18 cellular contexts compared by ENCODE assay signal in genomic region chr6:109121411-109121810, GRCh38. TPM values are rescaled to one million over a fixed set of nuclear protein-coding genes. Genes with fewer than 3 reads are reported as not detected.
DNase-seq lines count a peak whose midpoint lies in the region; ATAC-seq, FAIRE-seq and TF ChIP-seq lines count a peak whose summit lies in the region.
"Had no signal": no experiment of that assay in that cellular context is flagged by ENCODE, and none has a peak within 500 bp of the region (broad histone marks: within the 10 kb centered on the region; RNA-seq: fewer than 3 reads in every experiment).

No MANE protein-coding gene starts in this region.

- H3K9ac ChIP-seq in astrocyte (ENCODE audit: low read length) = no peak overlapping the region

- no peaks in the 10 kb centered on the region for H3K36me3 ChIP-seq in astrocyte (ENCODE audit: insufficient read depth, low read length)
- H3K36me3 ChIP-seq in left lung = no peaks in the 10 kb centered on the region
- no peaks in the 10 kb centered on the region for H3K36me3 ChIP-seq in tibial artery

- no peaks in the 10 kb centered on the region for H3K27me3 Mint-ChIP-seq in activated CD4-positive, alpha-beta T cell treated with anti-CD3 and anti-CD28 coated beads, Interleukin-2, amount 10 ng/mL, durations not matched to agents 24 days and 14 days
- no peaks in the 10 kb centered on the region for H3K27me3 Mint-ChIP-seq in activated CD4-positive, alpha-beta T cell treated with anti-CD3 and anti-CD28 coated beads, Interleukin-2, amount 10 ng/mL, durations not matched to agents 7 days and 5 days
- H3K27me3 Mint-ChIP-seq in astrocyte (ENCODE audit: low read depth, unreplicated experiment) = no peaks in the 10 kb centered on the region
- H3K27me3 Mint-ChIP-seq: type B pancreatic cell had no signal

- TF ChIP-seq POLR2A in lower leg skin (IDR thresholded peaks at IDR 0.05) = no peak

- H3K4me3 ChIP-seq in astrocyte (ENCODE audit: insufficient read depth, low read depth, low read length) (no peak overlapping the region), left lung (no peak overlapping the region), tibial artery (no peak overlapping the region), lower leg skin (ENCODE audit: low read depth, poor library complexity, severe bottlenecking) (no peak overlapping the region)
- H3K4me3 ChIP-seq: body of pancreas, SK-N-MC had no signal

- POLR2A ChIA-PET in activated CD4-positive, alpha-beta T cell treated with anti-CD3 and anti-CD28 coated beads, Interleukin-2, amount 10 ng/mL, durations not matched to agents 7 days and 5 days (lab: Charles Lee) = no interaction called here

- no peak for FAIRE-seq in astrocyte (lab: Jason Lieb, UNC)
- FAIRE-seq: HTR-8/SVneo, keratinocyte had no signal

- H3K27ac ChIP-seq in astrocyte (ENCODE audit: low read depth, low read length) = no peak overlapping the region
- H3K27ac ChIP-seq in left lung = no peak overlapping the region
- H3K27ac ChIP-seq in tibial artery = peak overlapping the region; percentile 20 to 55
- H3K27ac ChIP-seq: SK-N-MC had no signal

- no peak overlapping the region for H2AFZ ChIP-seq in astrocyte (ENCODE audit: low read depth, low read length)

- no peak for TF ChIP-seq CTCF in astrocyte (IDR thresholded peaks at IDR 0.05; ENCODE audit: insufficient read depth, low read depth, low read length)
- no peak for TF ChIP-seq CTCF in left lung (IDR thresholded peaks at IDR 0.05)
- no peak for TF ChIP-seq CTCF in tibial artery (IDR thresholded peaks at IDR 0.05)
- no peak for TF ChIP-seq CTCF in lower leg skin (IDR thresholded peaks at IDR 0.05)

- intact Hi-C loops in activated CD4-positive, alpha-beta T cell treated with anti-CD3 and anti-CD28 coated beads, Interleukin-2, amount 10 ng/mL, durations not matched to agents 24 days and 14 days (cut with micrococcal nuclease) = no loop called here
- intact Hi-C loops in left lung (cut with DNase I) = no loop called here
- intact Hi-C loops in tibial artery (cut with DNase I; ENCODE audit: low total_unique reads) = no loop called here
- intact Hi-C loops in lower leg skin (cut with DNase I; ENCODE audit: low total_unique reads) = no loop called here

- no peaks in the 10 kb centered on the region for H3K9me3 Mint-ChIP-seq in activated CD4-positive, alpha-beta T cell treated with anti-CD3 and anti-CD28 coated beads, Interleukin-2, amount 10 ng/mL, durations not matched to agents 24 days and 14 days
- no peaks in the 10 kb centered on the region for H3K9me3 Mint-ChIP-seq in activated CD4-positive, alpha-beta T cell treated with anti-CD3 and anti-CD28 coated beads, Interleukin-2, amount 10 ng/mL, durations not matched to agents 7 days and 5 days
- H3K9me3 Mint-ChIP-seq in astrocyte (ENCODE audit: unreplicated experiment) = no peaks in the 10 kb centered on the region
- H3K9me3 Mint-ChIP-seq: CD8-positive, alpha-beta T cell; type B pancreatic cell had no signal

- peaks cover 6% of the 10 kb centered on the region for H3K36me3 Mint-ChIP-seq in activated CD4-positive, alpha-beta T cell treated with anti-CD3 and anti-CD28 coated beads, Interleukin-2, amount 10 ng/mL, durations not matched to agents 24 days and 14 days (ENCODE audit: low read depth)
- peaks cover 5% of the 10 kb centered on the region for H3K36me3 Mint-ChIP-seq in activated CD4-positive, alpha-beta T cell treated with anti-CD3 and anti-CD28 coated beads, Interleukin-2, amount 10 ng/mL, durations not matched to agents 7 days and 5 days (ENCODE audit: low read depth)
- H3K36me3 Mint-ChIP-seq in astrocyte (ENCODE audit: low read depth, unreplicated experiment) = peaks cover 2% of the 10 kb centered on the region

- H3K9me3 ChIP-seq in astrocyte (ENCODE audit: insufficient read depth, low read depth, low read length) (no peaks in the 10 kb centered on the region), left lung (no peaks in the 10 kb centered on the region), tibial artery (no peaks in the 10 kb centered on the region)
- H3K9me3 ChIP-seq: body of pancreas had no signal

- peaks cover 59% of the 10 kb centered on the region for H3K79me2 ChIP-seq in astrocyte (ENCODE audit: insufficient read depth, low read length)

- H4K20me1 ChIP-seq in astrocyte (ENCODE audit: insufficient read depth, low read length) = peaks cover 11% of the 10 kb centered on the region

- H3K27ac Mint-ChIP-seq in activated CD4-positive, alpha-beta T cell treated with anti-CD3 and anti-CD28 coated beads, Interleukin-2, amount 10 ng/mL, durations not matched to agents 24 days and 14 days = no peak overlapping the region
- H3K27ac Mint-ChIP-seq in activated CD4-positive, alpha-beta T cell treated with anti-CD3 and anti-CD28 coated beads, Interleukin-2, amount 10 ng/mL, durations not matched to agents 7 days and 5 days = no peak overlapping the region
- no peak overlapping the region for H3K27ac Mint-ChIP-seq in astrocyte (ENCODE audit: unreplicated experiment)
- H3K27ac Mint-ChIP-seq: CD8-positive, alpha-beta T cell; type B pancreatic cell had no signal

- no peaks in the 10 kb centered on the region for H3K27me3 ChIP-seq in astrocyte (ENCODE audit: insufficient read depth, low read length)
- H3K27me3 ChIP-seq in left lung = no peaks in the 10 kb centered on the region
- H3K27me3 ChIP-seq in tibial artery = no peaks in the 10 kb centered on the region
- H3K27me3 ChIP-seq: body of pancreas had no signal

- H3K4me3 Mint-ChIP-seq in activated CD4-positive, alpha-beta T cell treated with anti-CD3 and anti-CD28 coated beads, Interleukin-2, amount 10 ng/mL, durations not matched to agents 24 days and 14 days = no peak overlapping the region
- no peak overlapping the region for H3K4me3 Mint-ChIP-seq in activated CD4-positive, alpha-beta T cell treated with anti-CD3 and anti-CD28 coated beads, Interleukin-2, amount 10 ng/mL, durations not matched to agents 7 days and 5 days
- no peak overlapping the region for H3K4me3 Mint-ChIP-seq in astrocyte (ENCODE audit: unreplicated experiment)
- H3K4me3 Mint-ChIP-seq: CD8-positive, alpha-beta T cell; type B pancreatic cell had no signal

- peak; percentile 20 for DNase-seq in activated CD4-positive, alpha-beta T cell treated with anti-CD3 and anti-CD28 coated beads, Interleukin-2, amount 10 ng/mL, durations not matched to agents 24 days and 14 days
- no peak for DNase-seq in activated CD4-positive, alpha-beta T cell treated with anti-CD3 and anti-CD28 coated beads, Interleukin-2, amount 10 ng/mL, durations not matched to agents 7 days and 5 days
- DNase-seq in astrocyte (ENCODE audit: low read depth) = peak; percentile 34
- no peak for DNase-seq in left lung
- no peak for DNase-seq in tibial artery
- DNase-seq in NCI-H1417 treated with DMSO at 0.1 percent for 48 hours (lab: John Stamatoyannopoulos, UW) = no peak
- no peak for DNase-seq in lower leg skin (ENCODE audit: low spot score in 2 of 2)
- DNase-seq in stimulated activated CD4-positive, alpha-beta T cell treated with anti-CD3 and anti-CD28 coated beads, Interleukin-2, amount 100 ng/mL, for 24 hours = no peak
- DNase-seq: 8988T; activated effector memory CD4-positive, alpha-beta T cell treated with Interleukin-2 at 50 U/mL for 16 hours; body of pancreas; CD8-positive, alpha-beta T cell; effector memory CD4-positive, alpha-beta T cell; stimulated activated CD4-positive, alpha-beta T cell treated with anti-CD3 and anti-CD28 coated beads, Interleukin-2, amount 100 ng/mL, for 48 hours had no signal

- H3K4me2 ChIP-seq in astrocyte (ENCODE audit: low read length) = no peak overlapping the region

- peaks cover 22% of the 10 kb centered on the region for H3K4me1 Mint-ChIP-seq in activated CD4-positive, alpha-beta T cell treated with anti-CD3 and anti-CD28 coated beads, Interleukin-2, amount 10 ng/mL, durations not matched to agents 24 days and 14 days
- peaks cover 17% of the 10 kb centered on the region for H3K4me1 Mint-ChIP-seq in activated CD4-positive, alpha-beta T cell treated with anti-CD3 and anti-CD28 coated beads, Interleukin-2, amount 10 ng/mL, durations not matched to agents 7 days and 5 days
- peaks cover 5% of the 10 kb centered on the region for H3K4me1 Mint-ChIP-seq in astrocyte (ENCODE audit: low read depth, unreplicated experiment)

- CTCF ChIA-PET in activated CD4-positive, alpha-beta T cell treated with anti-CD3 and anti-CD28 coated beads, Interleukin-2, amount 10 ng/mL, durations not matched to agents 7 days and 5 days (lab: Charles Lee) = no interaction called here

- ATAC-seq in left lung = peak; percentile 8
- ATAC-seq: body of pancreas; CD8-positive, alpha-beta T cell had no signal

- H3K4me1 ChIP-seq in astrocyte (ENCODE audit: insufficient read depth, low read length) (no peaks in the 10 kb centered on the region), left lung (peaks cover 11 to 20% of the 10 kb centered on the region in 2 donors), tibial artery (peaks cover 0 to 40% (median 18%) of the 10 kb centered on the region in 4 donors)

RNA-seq across cellular contexts. Expression of gene CEP57L1, which starts 26.1 kb away (rescaled TPM):
- total RNA-seq in activated CD4-positive, alpha-beta T cell treated with anti-CD3 and anti-CD28 coated beads, Interleukin-2, amount 10 ng/mL, durations not matched to agents 24 days and 14 days = 14.2 and 15.3 TPM in 2 replicates
- total RNA-seq in activated CD4-positive, alpha-beta T cell treated with anti-CD3 and anti-CD28 coated beads, Interleukin-2, amount 10 ng/mL, durations not matched to agents 7 days and 5 days = 10 to 100 TPM; 17.1 to 22.5 TPM
- total RNA-seq in astrocyte (17.5 and 18.6 TPM in 2 replicates), left lung (10 to 100 TPM; 11.3 to 12.6 TPM), lower leg skin (10 to 100 TPM in 1 of 4 donors, 1 to 10 TPM in 3; 3.2 to 10.2 (median 7.3) TPM)

RNA-seq across cellular contexts. Expression of gene SESN1, which starts 26.8 kb away (rescaled TPM):
- 9.3 and 11.5 TPM in 2 replicates for total RNA-seq in activated CD4-positive, alpha-beta T cell treated with anti-CD3 and anti-CD28 coated beads, Interleukin-2, amount 10 ng/mL, durations not matched to agents 24 days and 14 days
- total RNA-seq in activated CD4-positive, alpha-beta T cell treated with anti-CD3 and anti-CD28 coated beads, Interleukin-2, amount 10 ng/mL, durations not matched to agents 7 days and 5 days = 10 to 100 TPM; 19.9 to 21.6 TPM
- 24.0 and 27.3 TPM in 2 replicates for total RNA-seq in astrocyte
- total RNA-seq in left lung = 10 to 100 TPM; 20.5 to 52.1 TPM
- 100 to 1,000 TPM in 3 of 4 donors, 10 to 100 TPM in 1; 47.9 to 165 (median 110) TPM for total RNA-seq in lower leg skin

Comparison
In these comparisons a context has a peak if more than half of its experiments do, and no peak if none do; other contexts are left out.
1. DNase-seq: peak in activated CD4-positive, alpha-beta T cell treated with anti-CD3 and anti-CD28 coated beads, Interleukin-2, amount 10 ng/mL, durations not matched to agents 24 days and 14 days (single experiment) and astrocyte (single experiment); none in activated CD4-positive, alpha-beta T cell treated with anti-CD3 and anti-CD28 coated beads, Interleukin-2, amount 10 ng/mL, durations not matched to agents 7 days and 5 days (single experiment), left lung (0 of 2), tibial artery (0 of 2), NCI-H1417 treated with DMSO at 0.1 percent for 48 hours (single experiment), lower leg skin (0 of 2) and stimulated activated CD4-positive, alpha-beta T cell treated with anti-CD3 and anti-CD28 coated beads, Interleukin-2, amount 100 ng/mL, for 24 hours (0 of 2).
2. H3K27ac ChIP-seq: peak in tibial artery (2 of 2); none in astrocyte (single experiment) and left lung (0 of 2).